8 cellular contexts compared by ENCODE assay signal in the genomic region with DNA sequence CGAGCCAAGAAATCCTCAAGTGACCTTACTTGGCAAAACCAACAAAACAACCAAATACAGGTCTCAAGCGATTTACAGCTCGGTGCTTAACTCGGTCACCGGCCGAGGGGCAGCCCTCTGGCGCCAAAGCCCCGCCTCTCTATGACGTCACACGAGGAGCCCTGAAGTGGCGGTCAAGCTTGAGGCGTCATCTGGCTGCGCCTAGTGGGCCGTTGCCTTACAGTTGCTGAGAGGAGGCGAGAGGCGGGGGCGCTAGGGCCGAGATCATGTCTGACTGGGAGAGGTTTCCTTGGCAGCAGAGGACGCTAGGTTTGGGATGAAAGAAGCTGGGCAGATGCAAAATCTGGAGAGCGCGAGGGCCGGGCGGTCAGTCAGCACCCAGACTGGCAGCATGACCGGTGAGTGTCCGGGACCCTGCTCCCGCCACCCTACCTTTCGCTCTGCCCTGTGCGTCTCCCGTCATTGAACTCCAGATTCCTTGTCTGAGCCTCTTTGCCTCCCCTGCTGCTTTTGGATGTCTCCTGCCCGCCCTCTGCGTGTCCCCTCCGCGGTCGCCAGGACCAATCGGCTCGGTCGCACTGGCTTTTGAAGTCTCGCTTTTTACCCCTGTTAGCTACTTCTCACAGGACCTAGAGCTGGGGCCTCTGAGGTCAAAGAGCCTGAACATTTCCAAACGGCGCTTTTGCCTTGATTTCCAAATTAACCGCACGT. TPM values are rescaled to one million over a fixed set of nuclear protein-coding genes. Genes with fewer than 3 reads are reported as not detected.
A peak's percentile ranks its signal among the peaks of the same experiment; 100 is the strongest.
DNase-seq lines count a peak whose midpoint lies in the region; ATAC-seq and TF ChIP-seq lines count a peak whose summit lies in the region.

Gene CDADC1 (plus strand): TSS at position 204 of the 711 bp plus-strand sequence. CDS start 113 bp downstream, at position 317.

- peak within 1 kb of the TSS; percentile 70 to 95 (median 89) for H3K27ac ChIP-seq in heart right ventricle
- H3K27ac ChIP-seq in upper lobe of right lung = peak within 1 kb of the TSS; percentile 94

- intact Hi-C loops in heart right ventricle (cut with DNase I) (loop anchor here in 1 of 10 donors (5.0 kb wide), 1 partner anchor 34 kb away; no protein-coding TSS in a partner anchor), posterior cingulate gyrus (cut with DNase I) (loop anchor here (5.0 kb wide), 1 partner anchor 271 kb away; the partner anchor contains the start of gene FNDC3A), upper lobe of right lung (cut with DNase I) (no loop called here)

- 0 to 1% methylated on average over 42 of the region's 42 CpGs for WGBS in heart right ventricle, 2 donors

- TF ChIP-seq CTCF in GM12865 (IDR thresholded peaks at IDR 0.05; ENCODE audit: insufficient read depth, low read depth, low read length, missing control alignments) = no peak
- peak in 3 of 9 donors; percentile 3 to 16 (median 9) for TF ChIP-seq CTCF in heart right ventricle (IDR thresholded peaks at IDR 0.05)
- no peak for TF ChIP-seq CTCF in upper lobe of right lung (IDR thresholded peaks at IDR 0.05)

- H3K4me1 ChIP-seq in heart right ventricle (peaks cover 4 to 34% (median 18%) of the 10 kb centered on the region in 9 donors), upper lobe of right lung (peaks cover 18% of the 10 kb centered on the region)

- peak; percentile 98 for ATAC-seq in HG02759 (IDR thresholded peaks at IDR 0.05; ENCODE audit: unreplicated experiment)
- ATAC-seq in heart right ventricle = peak; percentile 98 to 100 (median 99)
- peak; percentile 98 for ATAC-seq in upper lobe of right lung

- peak; percentile 95 for DNase-seq in GM12865 (ENCODE audit: low read depth)
- DNase-seq in NCI-H1436 (lab: John Stamatoyannopoulos, UW) = peak; percentile 30
- DNase-seq in T-helper 1 cell = peak; percentile 75 to 92 (median 80)
- DNase-seq in amniotic epithelial cell (ENCODE audit: low read depth) = peak; percentile 93
- DNase-seq in heart right ventricle = peak; percentile 98 to 99
- DNase-seq in posterior cingulate gyrus = peak; percentile 94 to 99 (median 97)
- peak; percentile 99 for DNase-seq in upper lobe of right lung

- peaks cover 0 to 31% (median 0%) of the 10 kb centered on the region in 9 donors for H3K36me3 ChIP-seq in heart right ventricle
- H3K36me3 ChIP-seq in upper lobe of right lung = no peaks in the 10 kb centered on the region

- H3K27me3 ChIP-seq in heart right ventricle (no peaks in the 10 kb centered on the region), upper lobe of right lung (no peaks in the 10 kb centered on the region)

- peak within 1 kb of the TSS; percentile 93 for H3K4me3 ChIP-seq in GM12865 (ENCODE audit: low read depth, low read length)
- peak within 1 kb of the TSS; percentile 53 to 93 (median 87) for H3K4me3 ChIP-seq in heart right ventricle
- H3K4me3 ChIP-seq in upper lobe of right lung = peak within 1 kb of the TSS; percentile 86

- H3K9me3 ChIP-seq in heart right ventricle (no peaks in the 10 kb centered on the region), upper lobe of right lung (no peaks in the 10 kb centered on the region)

RNA-seq across cellular contexts. Expression of gene CDADC1, which starts in this region (rescaled TPM):
- total RNA-seq in heart right ventricle (10 to 100 TPM in 4 of 10 donors, 1 to 10 TPM in 6; 6.6 to 12.7 (median 9.4) TPM), upper lobe of right lung (13.8 TPM)
- polyA plus RNA-seq in heart right ventricle = 1 to 10 TPM; 4.9 to 5.0 TPM

Comparison
In these comparisons a context has a peak if more than half of its experiments do, and no peak if none do; other contexts are left out.
1. Peak in every context shown above with its lines: DNase-seq, ATAC-seq, H3K4me3 ChIP-seq and H3K27ac ChIP-seq.
2. DNase-seq: peak in every context shown above with its lines; median percentile 99 in upper lobe of right lung; 98 in heart right ventricle; 97 in posterior cingulate gyrus; 95 in GM12865; 93 in amniotic epithelial cell; 80 in T-helper 1 cell; 30 in NCI-H1436.